9 cellular contexts compared by ENCODE assay signal in the genomic region with DNA sequence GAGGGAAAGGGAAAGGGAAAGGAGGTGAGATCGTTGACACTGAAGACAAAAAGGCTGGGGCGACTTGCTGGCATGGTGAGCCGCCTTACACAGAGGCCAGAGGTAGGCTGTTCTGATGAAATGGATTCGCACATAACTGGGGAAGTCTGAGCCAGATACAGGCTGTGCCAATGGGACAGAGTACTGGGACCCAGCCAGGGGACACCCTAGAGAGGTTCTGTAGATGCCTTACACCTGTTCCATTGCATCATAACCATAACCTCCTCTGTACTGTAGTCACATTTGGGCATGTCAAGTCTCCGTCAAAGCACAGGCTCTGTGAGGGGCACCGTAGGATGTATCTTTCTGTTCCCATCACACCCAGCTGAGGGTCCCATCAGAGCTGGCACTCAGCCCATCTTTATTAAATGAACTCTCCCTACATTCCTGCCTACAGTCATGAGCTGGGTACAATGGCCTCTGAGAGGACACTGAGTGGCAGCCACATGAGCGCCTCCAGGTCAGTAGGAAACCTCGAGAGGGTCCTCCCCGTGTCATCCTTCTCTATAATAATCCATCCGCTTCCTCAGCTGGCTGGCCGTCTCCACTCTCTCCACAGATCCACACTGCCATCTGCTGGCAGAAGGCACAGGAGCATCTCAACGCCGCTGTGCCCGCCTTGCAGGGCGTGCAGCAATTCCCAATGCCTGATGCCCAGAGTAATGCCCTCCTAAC.
DNase-seq lines count a peak whose midpoint lies in the region; ATAC-seq and TF ChIP-seq lines count a peak whose summit lies in the region.
"Had no signal": no experiment of that assay in that cellular context is flagged by ENCODE, and none has a peak within 500 bp of the region (broad histone marks: within the 10 kb centered on the region; RNA-seq: fewer than 3 reads in every experiment).

No MANE protein-coding gene starts in this region.

- peak; percentile 95 for TF ChIP-seq CTCF in BJ (IDR thresholded peaks at IDR 0.05; ENCODE audit: insufficient read depth, low read depth, low read length)
- peak; percentile 89 for TF ChIP-seq CTCF in activated CD8-positive, alpha-beta T cell treated with anti-CD3 and anti-CD28 coated beads for 36 hours (IDR thresholded peaks at IDR 0.05)

- no peak overlapping the region for H4K5ac ChIP-seq in mesendoderm (ENCODE audit: low read length)

- peak; percentile 3 for DNase-seq in BJ (ENCODE audit: low read depth)
- peak; percentile 29 for DNase-seq in GM19240 (ENCODE audit: insufficient read length, low spot score)
- DNase-seq in NCI-H748 treated with DMSO at 0.1 percent for 48 hours (lab: John Stamatoyannopoulos, UW) = peak; percentile 27
- peak; percentile 82 for DNase-seq in activated CD8-positive, alpha-beta T cell treated with anti-CD3 and anti-CD28 coated beads for 36 hours
- DNase-seq in effector memory CD4-positive, alpha-beta T cell = peak; percentile 28 to 48 (median 30)
- DNase-seq in mesendoderm = peak; percentile 75
- peak; percentile 40 for DNase-seq in stimulated activated CD8-positive, alpha-beta memory T cell treated with anti-CD3 and anti-CD28 coated beads, Interleukin-15, amount 100 ng/mL, for 48 hours (ENCODE audit: low read depth in 2 of 2)

- H2BK15ac ChIP-seq in mesendoderm (replicated peaks; ENCODE audit: low read depth) = no peak overlapping the region

- H3K79me2 ChIP-seq in mesendoderm (ENCODE audit: control insufficient read depth, insufficient read depth, low read length) = no peaks in the 10 kb centered on the region

- no peak overlapping the region for H2AK5ac ChIP-seq in mesendoderm (ENCODE audit: low read length)

- no peak overlapping the region for H3K27ac Mint-ChIP-seq in activated CD8-positive, alpha-beta T cell treated with anti-CD3 and anti-CD28 coated beads for 36 hours

- H3K56ac ChIP-seq in mesendoderm (ENCODE audit: low read length) = no peak overlapping the region

- H3K4ac ChIP-seq in mesendoderm (ENCODE audit: low read depth, low read length) = no peak overlapping the region

- no peak overlapping the region for H2BK120ac ChIP-seq in mesendoderm (ENCODE audit: low read depth, low read length)

- H4K8ac ChIP-seq in mesendoderm (ENCODE audit: low read depth, low read length) = no peak overlapping the region

- intact Hi-C loops in activated CD8-positive, alpha-beta T cell treated with anti-CD3 and anti-CD28 coated beads for 36 hours (cut with micrococcal nuclease) = no loop called here

- H3K18ac ChIP-seq in mesendoderm (ENCODE audit: low read length) = no peak overlapping the region

- H3K23ac ChIP-seq in mesendoderm (ENCODE audit: low read length) = no peak overlapping the region

- H3K27me3 Mint-ChIP-seq in activated CD8-positive, alpha-beta T cell treated with anti-CD3 and anti-CD28 coated beads for 36 hours = no peaks in the 10 kb centered on the region
- H3K27me3 Mint-ChIP-seq: IgD-negative memory B cell had no signal

- H3K9me3 ChIP-seq in effector memory CD4-positive, alpha-beta T cell (ENCODE audit: control insufficient read depth, low read length) = no peaks in the 10 kb centered on the region

- no CpG with 5 or more reads among the region's 15 CpGs for WGBS in mesendoderm (ENCODE audit: extremely low coverage, insufficient coverage, low lambda C conversion rate)

- CTCF ChIA-PET in BJ (lab: Yijun Ruan, JAX) = interaction anchor here (0.6 to 2.8 kb wide), 9 partner anchors 9 to 1658 kb away, joined by 3 to 12 read pairs (median 5); no protein-coding TSS in a partner anchor
- CTCF ChIA-PET in activated CD8-positive, alpha-beta T cell treated with anti-CD3 and anti-CD28 coated beads for 36 hours (lab: Charles Lee) = interaction anchor here (0.5 to 2.3 kb wide), 19 partner anchors 8 to 223 kb away, joined by 3 to 10 read pairs (median 3); no protein-coding TSS in a partner anchor

- no peak overlapping the region for H3K4me2 ChIP-seq in mesendoderm (ENCODE audit: low read length)

- no peaks in the 10 kb centered on the region for H3K79me1 ChIP-seq in mesendoderm (ENCODE audit: low read length)

- H3K36me3 ChIP-seq in BJ (ENCODE audit: control insufficient read depth, insufficient read depth, low read length) (no peaks in the 10 kb centered on the region), mesendoderm (ENCODE audit: control insufficient read depth, insufficient read depth, low read length) (no peaks in the 10 kb centered on the region)
- H3K36me3 ChIP-seq in effector memory CD4-positive, alpha-beta T cell (ENCODE audit: control insufficient read depth, insufficient read depth, low read length) = no peaks in the 10 kb centered on the region

- H3K36me3 Mint-ChIP-seq in activated CD8-positive, alpha-beta T cell treated with anti-CD3 and anti-CD28 coated beads for 36 hours (ENCODE audit: low read depth) = no peaks in the 10 kb centered on the region
- H3K36me3 Mint-ChIP-seq: IgD-negative memory B cell had no signal

- no peak overlapping the region for H2BK5ac ChIP-seq in mesendoderm (ENCODE audit: low read length)

- POLR2A ChIA-PET in BJ (lab: Charles Lee) = no interaction called here
- POLR2A ChIA-PET in activated CD8-positive, alpha-beta T cell treated with anti-CD3 and anti-CD28 coated beads for 36 hours (lab: Charles Lee) = no interaction called here

- H3K4me3 ChIP-seq in BJ (ENCODE audit: low read depth, low read length) = no peak overlapping the region
- no peak overlapping the region for H3K4me3 ChIP-seq in effector memory CD4-positive, alpha-beta T cell (ENCODE audit: insufficient read depth, low read depth, low read length, poor library complexity, severe bottlenecking)
- H3K4me3 ChIP-seq in mesendoderm (ENCODE audit: low read length) = no peak overlapping the region

- H3K4me1 ChIP-seq in effector memory CD4-positive, alpha-beta T cell (ENCODE audit: control insufficient read depth, insufficient read depth, low read length, poor library complexity, severe bottlenecking) = peaks cover 7% of the 10 kb centered on the region
- no peaks in the 10 kb centered on the region for H3K4me1 ChIP-seq in mesendoderm (ENCODE audit: control insufficient read depth, low read depth, low read length)

- H3K27ac ChIP-seq in effector memory CD4-positive, alpha-beta T cell (ENCODE audit: insufficient read depth, low read length, poor library complexity, severe bottlenecking) = no peak overlapping the region
- H3K27ac ChIP-seq in mesendoderm (ENCODE audit: low read depth, low read length) = no peak overlapping the region

- no peak overlapping the region for H3K4me3 Mint-ChIP-seq in activated CD8-positive, alpha-beta T cell treated with anti-CD3 and anti-CD28 coated beads for 36 hours
- H3K4me3 Mint-ChIP-seq: IgD-negative memory B cell had no signal

- H3K9me3 Mint-ChIP-seq in activated CD8-positive, alpha-beta T cell treated with anti-CD3 and anti-CD28 coated beads for 36 hours = no peaks in the 10 kb centered on the region
- H3K9me3 Mint-ChIP-seq: IgD-negative memory B cell had no signal

- ATAC-seq in HG03378 (IDR thresholded peaks at IDR 0.05; ENCODE audit: unreplicated experiment) = peak; percentile 92
- ATAC-seq in activated CD8-positive, alpha-beta T cell treated with anti-CD3 and anti-CD28 coated beads for 36 hours = peak; percentile 96

- peaks cover 14% of the 10 kb centered on the region for H3K4me1 Mint-ChIP-seq in activated CD8-positive, alpha-beta T cell treated with anti-CD3 and anti-CD28 coated beads for 36 hours (ENCODE audit: low read depth)

- H3K27me3 ChIP-seq in BJ (ENCODE audit: control insufficient read depth, insufficient read depth, low read length) (no peaks in the 10 kb centered on the region; the same call in 1 of the 2 replicates), mesendoderm (ENCODE audit: insufficient read depth, low read length, poor library complexity) (no peaks in the 10 kb centered on the region)
- H3K27me3 ChIP-seq in effector memory CD4-positive, alpha-beta T cell (replicated peaks; ENCODE audit: control insufficient read depth, insufficient read depth, low read length, poor library complexity, severe bottlenecking) = no peaks in the 10 kb centered on the region

- no peak overlapping the region for H3K9ac ChIP-seq in mesendoderm (ENCODE audit: low read length)

Comparison
In these comparisons a context has a peak if more than half of its experiments do, and no peak if none do; other contexts are left out.
1. DNase-seq: peak in every context shown above with its lines; median percentile 82 in activated CD8-positive, alpha-beta T cell treated with anti-CD3 and anti-CD28 coated beads for 36 hours; 75 in mesendoderm; 40 in stimulated activated CD8-positive, alpha-beta memory T cell treated with anti-CD3 and anti-CD28 coated beads, Interleukin-15, amount 100 ng/mL, for 48 hours; 30 in effector memory CD4-positive, alpha-beta T cell; 29 in GM19240; 27 in NCI-H748 treated with DMSO at 0.1 percent for 48 hours; 3 in BJ.